Comparison of ENCODE assay signal across 1 cellular context in genomic region chrX:16067886-16068515, GRCh38.
TF ChIP-seq lines count a peak whose summit lies in the region.

No MANE protein-coding gene starts in this region.

TF ChIP-seq in GM23338, 12 proteins besides CTCF, POLR2A, EP300 and RAD21 (continued from another document):
- TF ChIP-seq JUNB (IDR thresholded peaks at IDR 0.05; ENCODE audit: unreplicated experiment) (no peak), NANOG (IDR thresholded peaks at IDR 0.05; ENCODE audit: borderline replicate concordance) (no peak), EZH2phosphoT487 (IDR thresholded peaks at IDR 0.05; ENCODE audit: unreplicated experiment) (no peak), ZNF114 (CRISPR knock-in tag; IDR thresholded peaks at IDR 0.05) (no peak), POLR2AphosphoS5 (IDR thresholded peaks at IDR 0.05; ENCODE audit: low read depth) (no peak), STAT1 (IDR thresholded peaks at IDR 0.05; ENCODE audit: unreplicated experiment) (no peak)
- TF ChIP-seq, protein P1, sequence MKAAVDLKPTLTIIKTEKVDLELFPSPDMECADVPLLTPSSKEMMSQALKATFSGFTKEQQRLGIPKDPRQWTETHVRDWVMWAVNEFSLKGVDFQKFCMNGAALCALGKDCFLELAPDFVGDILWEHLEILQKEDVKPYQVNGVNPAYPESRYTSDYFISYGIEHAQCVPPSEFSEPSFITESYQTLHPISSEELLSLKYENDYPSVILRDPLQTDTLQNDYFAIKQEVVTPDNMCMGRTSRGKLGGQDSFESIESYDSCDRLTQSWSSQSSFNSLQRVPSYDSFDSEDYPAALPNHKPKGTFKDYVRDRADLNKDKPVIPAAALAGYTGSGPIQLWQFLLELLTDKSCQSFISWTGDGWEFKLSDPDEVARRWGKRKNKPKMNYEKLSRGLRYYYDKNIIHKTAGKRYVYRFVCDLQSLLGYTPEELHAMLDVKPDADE (IDR thresholded peaks at IDR 0.05), result no peak
